8 cellular contexts compared by ENCODE assay signal in genomic region chrX:2928127-2928582, GRCh38. TPM values are rescaled to one million over a fixed set of nuclear protein-coding genes. Genes with fewer than 3 reads are reported as not detected.
A peak's percentile ranks its signal among the peaks of the same experiment; 100 is the strongest.
DNase-seq lines count a peak whose midpoint lies in the region; TF ChIP-seq lines count a peak whose summit lies in the region.

No MANE protein-coding gene starts in this region.

- peak overlapping the region; percentile 94 to 96 (median 95) for H3K4me3 Mint-ChIP-seq in nephron

- H3K36me3 ChIP-seq in BLaER1 treated with 17β-estradiol and CSF1 and Interleukin-3, amounts not matched to agents 10 nM and 100 nM: peaks cover 12 to 29% (median 17%) of the 10 kb centered on the region in 11 experiments; a peak in 19 of 22 replicates
- 0 out of 2 replicates have a peak, but pooled peaks cover 3% of the 10 kb centered on the region for H3K36me3 ChIP-seq in SJSA1

- peak overlapping the region; percentile 73 to 100 (median 100); a peak in 21 of 22 replicates for H3K9ac ChIP-seq in BLaER1 treated with 17β-estradiol and CSF1 and Interleukin-3, amounts not matched to agents 10 nM and 100 nM

- H3K4me3 ChIP-seq in BLaER1 treated with 17β-estradiol and CSF1 and Interleukin-3, amounts not matched to agents 10 nM and 100 nM: peak overlapping the region; percentile 72 to 84 (median 78)
- peak overlapping the region; percentile 40 for H3K4me3 ChIP-seq in SJSA1

- peaks cover 32% of the 10 kb centered on the region for H3K36me3 Mint-ChIP-seq in nephron (ENCODE audit: low read depth)

- peaks cover 6% of the 10 kb centered on the region for H3K9me3 Mint-ChIP-seq in nephron

- no peak for TF ChIP-seq CTCF in nephron (IDR thresholded peaks at IDR 0.05; ENCODE audit: unreplicated experiment in 3 of 3)

- no peaks in the 10 kb centered on the region for H3K27me3 Mint-ChIP-seq in nephron (ENCODE audit: low read depth)

- H3K4me1 Mint-ChIP-seq in nephron: peaks cover 5% of the 10 kb centered on the region

- H3K4me1 ChIP-seq in BLaER1 treated with 17β-estradiol and CSF1 and Interleukin-3, amounts not matched to agents 10 nM and 100 nM: peaks cover 12 to 51% (median 41%) of the 10 kb centered on the region in 10 experiments
- H3K4me1 ChIP-seq in SJSA1 (replicated peaks): peaks cover 3% of the 10 kb centered on the region; the same call in 1 of the 2 replicates

- H3K4me2 ChIP-seq in BLaER1 treated with 17β-estradiol and CSF1 and Interleukin-3, amounts not matched to agents 10 nM and 100 nM: peak overlapping the region; percentile 62 to 88 (median 78)

- H3K27ac ChIP-seq in BLaER1 treated with 17β-estradiol and CSF1 and Interleukin-3, amounts not matched to agents 10 nM and 100 nM: peak overlapping the region; percentile 42 to 100 (median 100); a peak in 20 of 22 replicates
- H3K27ac ChIP-seq in SJSA1: peak overlapping the region; percentile 82

- peak overlapping the region; percentile 96 to 100 (median 99) for H3K27ac Mint-ChIP-seq in nephron

- H3K27me3 ChIP-seq in BLaER1 treated with 17β-estradiol and CSF1 and Interleukin-3, amounts not matched to agents 10 nM and 100 nM: no peaks in the 10 kb centered on the region
- no peaks in the 10 kb centered on the region for H3K27me3 ChIP-seq in SJSA1 (replicated peaks)

- H3K9me3 ChIP-seq in BLaER1 treated with 17β-estradiol and CSF1 and Interleukin-3, amounts not matched to agents 10 nM and 100 nM (replicated peaks in 1 of 11): peaks cover 13 to 28% (median 21%) of the 10 kb centered on the region in 11 experiments
- H3K9me3 ChIP-seq in SJSA1 (replicated peaks): no peaks in the 10 kb centered on the region

- no peaks in the 10 kb centered on the region for H4K20me1 ChIP-seq in BLaER1 treated with 17β-estradiol and CSF1 and Interleukin-3, amounts not matched to agents 10 nM and 100 nM

- no peak for DNase-seq in SJSA1 (ENCODE audit: low read depth in 1 of 2, low spot score in 2 of 2)
- DNase-seq in fibroblast of peridontal ligament (ENCODE audit: extremely low read depth): peak; percentile 43
- no peak for DNase-seq in NCI-H1105 treated with DMSO at 0.1 percent for 48 hours (lab: John Stamatoyannopoulos, UW)
- no peak for DNase-seq in inferior parietal cortex (ENCODE audit: extremely low spot score)
- DNase-seq in G401 (ENCODE audit: low spot score): no peak
- no peak for DNase-seq in cortex of kidney (lab: John Stamatoyannopoulos, UW)

- in situ Hi-C loops in G401 (cut with HindIII; ENCODE audit: low sequenced_read_pairs): no loop called here

RNA-seq across cellular contexts. Expression of gene ARSD, which starts 1.0 kb away (rescaled TPM):
- total RNA-seq in SJSA1 (2014; rRNA removed; shearing (Covaris generic)): 7.7 and 14.7 TPM in 2 replicates
- 0.06 TPM in 1 of 2 replicates, not detected in the other for total RNA-seq in G401 (2014; rRNA removed; shearing (Covaris generic))
